ENCODE assay signal across 14 cellular contexts in the genomic region with DNA sequence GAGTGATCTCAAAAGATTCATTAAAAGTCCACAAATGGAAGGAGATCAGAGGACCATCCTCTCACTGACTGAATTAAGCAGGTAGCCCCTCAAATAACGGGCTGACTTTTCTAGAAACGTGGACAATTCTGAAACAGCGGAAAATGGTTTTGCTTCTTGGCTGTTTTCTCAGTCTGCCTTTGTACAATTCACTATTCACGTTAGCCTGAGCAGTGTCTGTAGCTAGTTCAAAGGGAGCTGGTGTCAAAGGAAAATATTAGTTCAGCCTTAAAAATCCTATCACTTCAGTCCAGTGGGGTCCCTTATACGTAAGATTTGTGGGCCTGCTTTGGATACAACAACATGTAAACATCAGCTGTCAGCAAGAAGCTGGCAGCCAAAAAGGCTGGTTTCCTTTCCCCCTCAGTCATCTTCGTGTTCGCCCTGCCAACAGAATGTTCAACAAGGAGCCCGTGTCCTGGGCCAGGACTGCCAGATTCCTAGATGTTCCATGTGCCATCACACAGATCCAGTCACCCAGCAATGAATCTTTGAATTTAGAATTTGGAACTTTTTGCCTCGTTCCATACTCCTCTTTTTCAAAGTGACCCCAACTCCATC.
"Had no signal": no experiment of that assay in that cellular context is flagged by ENCODE, and none has a peak within 500 bp of the region (broad histone marks: within the 10 kb centered on the region; RNA-seq: fewer than 3 reads in every experiment).

No MANE protein-coding gene starts in this region.

- H3K27me3 ChIP-seq: adrenal gland, right lobe of liver, uterus had no signal

- FAIRE-seq: islet of Langerhans had no signal

- DNase-seq: activated CD4-positive, alpha-beta T cell treated with anti-CD3 and anti-CD28 coated beads, Interleukin-2, amount 10 ng/mL, durations not matched to agents 24 days and 14 days; activated CD8-positive, alpha-beta memory T cell treated with anti-CD3 and anti-CD28 coated beads for 24 hours; activated naive CD4-positive, alpha-beta T cell treated with anti-CD3 and anti-CD28 coated beads, Interleukin-2, amount 50 U/mL, for 16 hours; adrenal gland; cerebellar nuclear complex; foreskin fibroblast; right lobe of liver; stimulated activated CD4-positive, alpha-beta T cell treated with anti-CD3 and anti-CD28 coated beads, Interleukin-2, amount 100 ng/mL, for 24 hours; stimulated activated naive CD4-positive, alpha-beta T cell; uterus had no signal

- H3K4me1 ChIP-seq: right lobe of liver had no signal

- ATAC-seq: activated T-helper 17 cell treated with anti-CD3 and anti-CD28 coated beads, Interleukin-2, amount 50 U/mL, for 72 hours; esophagus mucosa; left lobe of liver; right lobe of liver had no signal

- H3K36me3 ChIP-seq: adrenal gland, right lobe of liver, uterus had no signal

- H3K27ac ChIP-seq: adrenal gland, right lobe of liver, uterus had no signal

- H3K4me3 ChIP-seq: adrenal gland, right lobe of liver, uterus had no signal

- H3K9me3 ChIP-seq: adrenal gland, right lobe of liver, uterus had no signal
